16 cellular contexts compared by ENCODE assay signal in genomic region chr2:152762202-152762601, GRCh38. TPM values are rescaled to one million over a fixed set of nuclear protein-coding genes. Genes with fewer than 3 reads are reported as not detected.
DNase-seq lines count a peak whose midpoint lies in the region; ATAC-seq and TF ChIP-seq lines count a peak whose summit lies in the region.
"Had no signal": no experiment of that assay in that cellular context is flagged by ENCODE, and none has a peak within 500 bp of the region (broad histone marks: within the 10 kb centered on the region; RNA-seq: fewer than 3 reads in every experiment).

No MANE protein-coding gene starts in this region.

- H2AFZ ChIP-seq in ACC112 (ENCODE audit: low read length, unreplicated experiment), result no peak overlapping the region

- peak overlapping the region; percentile 92 for H3K27ac Mint-ChIP-seq in endodermal cell
- no peak overlapping the region for H3K27ac Mint-ChIP-seq in natural killer cell treated with Interleukin-12 subunit alpha and Interleukin-12 subunit beta and Interleukin-15 and Interleukin-18, amount 100 ng/mL, for 72 hours
- H3K27ac Mint-ChIP-seq: activated CD8-positive, alpha-beta memory T cell treated with anti-CD3 and anti-CD28 coated beads, Interleukin-2, amount 10 ng/mL, durations not matched to agents 7 days and 5 days; activated naive CD4-positive, alpha-beta T cell treated with anti-CD3 and anti-CD28 coated beads, Interleukin-2, amount 10 ng/mL, durations not matched to agents 7 days and 5 days; B cell had no signal

- no peak overlapping the region for H3K9ac ChIP-seq in HUES48 (ENCODE audit: low read depth, low read length)
- no peak overlapping the region for H3K9ac ChIP-seq in endodermal cell (ENCODE audit: extremely low read depth, low read length, poor library complexity, severe bottlenecking)

- 26 to 38% methylated on average over 3 to 4 of the region's 5 CpGs for WGBS in endodermal cell (ENCODE audit: insufficient coverage in 1 of 2, insufficient read length in 1 of 2), 2 experiments

- ATAC-seq in left lung (peak; percentile 42), HG03571 (IDR thresholded peaks at IDR 0.05; ENCODE audit: unreplicated experiment) (no peak)
- no peak for ATAC-seq in natural killer cell treated with Interleukin-12 subunit alpha and Interleukin-12 subunit beta and Interleukin-15 and Interleukin-18, amount 100 ng/mL, for 72 hours
- ATAC-seq: activated CD8-positive, alpha-beta memory T cell treated with anti-CD3 and anti-CD28 coated beads, Interleukin-2, amount 10 ng/mL, durations not matched to agents 7 days and 5 days had no signal

- H3K9me3 ChIP-seq in HUES48 (ENCODE audit: control insufficient read depth, insufficient read depth, low read length) (no peaks in the 10 kb centered on the region), endodermal cell (ENCODE audit: control insufficient read depth, low read length) (peaks cover 15% of the 10 kb centered on the region), left lung (no peaks in the 10 kb centered on the region)
- H3K9me3 ChIP-seq: HAP-1 had no signal

- TF ChIP-seq CTCF in endodermal cell (conservative IDR thresholded peaks at IDR 0.05) (no peak), left lung (IDR thresholded peaks at IDR 0.05) (no peak)

- H3K4me1 ChIP-seq in ACC112 (ENCODE audit: control insufficient read depth, insufficient read depth, low read length, unreplicated experiment) (peaks cover 26% of the 10 kb centered on the region), HUES48 (ENCODE audit: control insufficient read depth, insufficient read depth, low read length) (no peaks in the 10 kb centered on the region), endodermal cell (ENCODE audit: control insufficient read depth, insufficient read depth, low read length) (peaks cover 2% of the 10 kb centered on the region), left lung (no peaks in the 10 kb centered on the region)
- H3K4me1 ChIP-seq: HAP-1 had no signal

- H3K27me3 ChIP-seq in ACC112 (ENCODE audit: insufficient read depth, low read length) (no peaks in the 10 kb centered on the region), HUES48 (ENCODE audit: control insufficient read depth, insufficient read depth, low read length) (no peaks in the 10 kb centered on the region), endodermal cell (ENCODE audit: control insufficient read depth, insufficient read depth, low read length, poor library complexity, severe bottlenecking) (no peaks in the 10 kb centered on the region), left lung (no peaks in the 10 kb centered on the region)

- H3K36me3 Mint-ChIP-seq in endodermal cell (ENCODE audit: low read depth), result peaks cover 48% of the 10 kb centered on the region
- H3K36me3 Mint-ChIP-seq in natural killer cell treated with Interleukin-12 subunit alpha and Interleukin-12 subunit beta and Interleukin-15 and Interleukin-18, amount 100 ng/mL, for 72 hours, result peaks cover 15% of the 10 kb centered on the region

- H3K27ac ChIP-seq in ACC112 (ENCODE audit: low read depth, low read length) (peak overlapping the region; percentile 83), HUES48 (ENCODE audit: low read depth, low read length) (peak overlapping the region; percentile 83), endodermal cell (ENCODE audit: low read depth, low read length) (peak overlapping the region; percentile 25), left lung (no peak overlapping the region)

- no peaks in the 10 kb centered on the region for H3K27me3 Mint-ChIP-seq in endodermal cell (ENCODE audit: insufficient read depth)
- H3K27me3 Mint-ChIP-seq in natural killer cell treated with Interleukin-12 subunit alpha and Interleukin-12 subunit beta and Interleukin-15 and Interleukin-18, amount 100 ng/mL, for 72 hours, result no peaks in the 10 kb centered on the region
- H3K27me3 Mint-ChIP-seq: activated CD8-positive, alpha-beta memory T cell treated with anti-CD3 and anti-CD28 coated beads, Interleukin-2, amount 10 ng/mL, durations not matched to agents 7 days and 5 days; activated naive CD4-positive, alpha-beta T cell treated with anti-CD3 and anti-CD28 coated beads, Interleukin-2, amount 10 ng/mL, durations not matched to agents 7 days and 5 days; B cell had no signal

- no peaks in the 10 kb centered on the region for H3K9me3 Mint-ChIP-seq in endodermal cell
- no peaks in the 10 kb centered on the region for H3K9me3 Mint-ChIP-seq in natural killer cell treated with Interleukin-12 subunit alpha and Interleukin-12 subunit beta and Interleukin-15 and Interleukin-18, amount 100 ng/mL, for 72 hours
- H3K9me3 Mint-ChIP-seq: activated naive CD4-positive, alpha-beta T cell treated with anti-CD3 and anti-CD28 coated beads, Interleukin-2, amount 10 ng/mL, durations not matched to agents 7 days and 5 days had no signal

- H3K36me3 ChIP-seq in ACC112 (ENCODE audit: insufficient read depth, low read length) (peaks cover 12% of the 10 kb centered on the region), HUES48 (ENCODE audit: control insufficient read depth, insufficient read depth, low read length) (peaks cover 51% of the 10 kb centered on the region), endodermal cell (ENCODE audit: control insufficient read depth, insufficient read depth, low read length) (peaks cover 49% of the 10 kb centered on the region), left lung (peaks cover 0 to 30% of the 10 kb centered on the region in 2 donors)

- DNase-seq in endodermal cell (peak; percentile 70), left lung (no peak), NCI-H1417 (lab: John Stamatoyannopoulos, UW) (no peak), NCI-H1694 treated with DMSO at 0.1 percent for 48 hours (lab: John Stamatoyannopoulos, UW) (no peak)
- DNase-seq in natural killer cell treated with Interleukin-12 subunit alpha and Interleukin-12 subunit beta and Interleukin-15 and Interleukin-18, amount 100 ng/mL, for 72 hours (ENCODE audit: low spot score), result no peak
- DNase-seq: activated CD8-positive, alpha-beta memory T cell treated with anti-CD3 and anti-CD28 coated beads, Interleukin-2, amount 10 ng/mL, durations not matched to agents 7 days and 5 days; activated naive CD4-positive, alpha-beta T cell treated with anti-CD3 and anti-CD28 coated beads, Interleukin-2, amount 10 ng/mL, durations not matched to agents 7 days and 5 days; DMS79; foreskin melanocyte; NCI-H1092 treated with DMSO at 0.1 percent for 48 hours; NCI-H526 had no signal

- H3K4me3 Mint-ChIP-seq in endodermal cell, result no peak overlapping the region
- H3K4me3 Mint-ChIP-seq in natural killer cell treated with Interleukin-12 subunit alpha and Interleukin-12 subunit beta and Interleukin-15 and Interleukin-18, amount 100 ng/mL, for 72 hours, result no peak overlapping the region
- H3K4me3 Mint-ChIP-seq: activated CD8-positive, alpha-beta memory T cell treated with anti-CD3 and anti-CD28 coated beads, Interleukin-2, amount 10 ng/mL, durations not matched to agents 7 days and 5 days; activated naive CD4-positive, alpha-beta T cell treated with anti-CD3 and anti-CD28 coated beads, Interleukin-2, amount 10 ng/mL, durations not matched to agents 7 days and 5 days; B cell had no signal

- H3K4me3 ChIP-seq in ACC112 (ENCODE audit: low read depth, low read length) (0 out of 2 replicates have a peak overlapping the region, but pooled peaks have one; percentile 31), HUES48 (ENCODE audit: low read depth, low read length) (no peak overlapping the region), endodermal cell (ENCODE audit: low read length) (no peak overlapping the region), left lung (no peak overlapping the region)
- H3K4me3 ChIP-seq: HAP-1 had no signal

- H3K79me2 ChIP-seq in ACC112 (ENCODE audit: control insufficient read depth, insufficient read depth, low read length, unreplicated experiment), result no peaks in the 10 kb centered on the region

- H3K4me1 Mint-ChIP-seq in endodermal cell, result peaks cover 25% of the 10 kb centered on the region
- no peaks in the 10 kb centered on the region for H3K4me1 Mint-ChIP-seq in natural killer cell treated with Interleukin-12 subunit alpha and Interleukin-12 subunit beta and Interleukin-15 and Interleukin-18, amount 100 ng/mL, for 72 hours (ENCODE audit: low read depth in 2 of 2)
- H3K4me1 Mint-ChIP-seq: activated CD8-positive, alpha-beta memory T cell treated with anti-CD3 and anti-CD28 coated beads, Interleukin-2, amount 10 ng/mL, durations not matched to agents 7 days and 5 days; activated naive CD4-positive, alpha-beta T cell treated with anti-CD3 and anti-CD28 coated beads, Interleukin-2, amount 10 ng/mL, durations not matched to agents 7 days and 5 days; B cell had no signal

- intact Hi-C loops in left lung (cut with DNase I), result no loop called here

RNA-seq across cellular contexts. Expression of gene ARL6IP6, which starts 43.8 kb away (rescaled TPM):
- total RNA-seq in endodermal cell (10 to 100 TPM; 45.7 to 55.2 TPM), left lung (10 to 100 TPM; 15.1 to 23.4 TPM)
- polyA plus RNA-seq in endodermal cell (2013, experiment 1 of 2), result 87.7 TPM
- 84.6 TPM for polyA plus RNA-seq in endodermal cell (2013, experiment 2 of 2)
- total RNA-seq in natural killer cell treated with Interleukin-12 subunit alpha and Interleukin-12 subunit beta and Interleukin-15 and Interleukin-18, amount 100 ng/mL, for 72 hours, result 10 to 100 TPM; 22.3 to 24.0 TPM

RNA-seq across cellular contexts. Expression of gene PRPF40A, which starts 44.9 kb away (rescaled TPM):
- total RNA-seq in endodermal cell (100 to 1,000 TPM; 190 to 222 TPM), left lung (10 to 100 TPM; 68.8 to 85.1 TPM)
- 157 TPM for polyA plus RNA-seq in endodermal cell (2013, experiment 1 of 2)
- polyA plus RNA-seq in endodermal cell (2013, experiment 2 of 2), result 163 TPM
- 100 to 1,000 TPM; 124 to 150 TPM for total RNA-seq in natural killer cell treated with Interleukin-12 subunit alpha and Interleukin-12 subunit beta and Interleukin-15 and Interleukin-18, amount 100 ng/mL, for 72 hours

Comparison
In these comparisons a context has a peak if more than half of its experiments do, and no peak if none do; other contexts are left out.
1. H3K27ac ChIP-seq: peak in ACC112 (single experiment), HUES48 (single experiment) and endodermal cell (single experiment); none in left lung (0 of 2).